12 cellular contexts compared by ENCODE assay signal in genomic region chr2:104658840-104659591, GRCh38.
DNase-seq lines count a peak whose midpoint lies in the region; ATAC-seq and TF ChIP-seq lines count a peak whose summit lies in the region.
"Had no signal": no experiment of that assay in that cellular context is flagged by ENCODE, and none has a peak within 500 bp of the region (broad histone marks: within the 10 kb centered on the region; RNA-seq: fewer than 3 reads in every experiment).

No MANE protein-coding gene starts in this region.

- H3K4me3 ChIP-seq in brain microvascular endothelial cell (ENCODE audit: low read depth, low read length) (peak overlapping the region; percentile 24), iPS-11a (ENCODE audit: low read depth, low read length) (peak overlapping the region; percentile 28), neuron (ENCODE audit: low read length) (peak overlapping the region; percentile 12)
- H3K4me3 ChIP-seq: HAP-1 had no signal

- H3K36me3 ChIP-seq in brain microvascular endothelial cell (replicated peaks) (no peaks in the 10 kb centered on the region), neuron (ENCODE audit: insufficient read depth, low read length) (no peaks in the 10 kb centered on the region)
- H3K36me3 ChIP-seq: BE2C, HAP-1 had no signal

- H3K27me3 ChIP-seq in brain microvascular endothelial cell (replicated peaks) (peaks cover 4% of the 10 kb centered on the region), neuron (ENCODE audit: insufficient read depth, low read length) (no peaks in the 10 kb centered on the region)
- H3K27me3 ChIP-seq: BE2C had no signal

- no peaks in the 10 kb centered on the region for H3K9me3 ChIP-seq in neuron (ENCODE audit: low read length)
- H3K9me3 ChIP-seq: BE2C, HAP-1 had no signal

- no peak for TF ChIP-seq CTCF in brain microvascular endothelial cell (IDR thresholded peaks at IDR 0.05; ENCODE audit: low read depth, low read length, missing control alignments)

- intact Hi-C loops in sciatic nerve (cut with DNase I) = no loop called here

- ATAC-seq in GM21381 (IDR thresholded peaks at IDR 0.05; ENCODE audit: unreplicated experiment) = no peak
- ATAC-seq in sciatic nerve = no peak
- ATAC-seq in HG02588 (IDR thresholded peaks at IDR 0.05; ENCODE audit: unreplicated experiment) = no peak

- DNase-seq in ELF-1 (ENCODE audit: low read depth, low spot score) (peak; percentile 67), brain microvascular endothelial cell (no peak), OCI-M2 (lab: John Stamatoyannopoulos, UW; ENCODE audit: unreplicated experiment) (no peak), sciatic nerve (ENCODE audit: low spot score) (no peak)
- DNase-seq: NCI-H1417; NK-92 treated with Interleukin-12 subunit alpha and Interleukin-12 subunit beta, amount 100 ng/mL, for 24 hours had no signal

- H2AFZ ChIP-seq in neuron (ENCODE audit: low read depth, low read length) = peak overlapping the region; percentile 4

- no peak overlapping the region for H3K27ac ChIP-seq in brain microvascular endothelial cell

- peaks cover 23% of the 10 kb centered on the region for H3K4me1 ChIP-seq in neuron (ENCODE audit: insufficient read depth, low read length)
- H3K4me1 ChIP-seq: HAP-1 had no signal

- in situ Hi-C loops in brain microvascular endothelial cell (cut with HindIII; ENCODE audit: low pct_ligation_motif_present, low sequenced_read_pairs) = no loop called here
